In the genomic region with DNA sequence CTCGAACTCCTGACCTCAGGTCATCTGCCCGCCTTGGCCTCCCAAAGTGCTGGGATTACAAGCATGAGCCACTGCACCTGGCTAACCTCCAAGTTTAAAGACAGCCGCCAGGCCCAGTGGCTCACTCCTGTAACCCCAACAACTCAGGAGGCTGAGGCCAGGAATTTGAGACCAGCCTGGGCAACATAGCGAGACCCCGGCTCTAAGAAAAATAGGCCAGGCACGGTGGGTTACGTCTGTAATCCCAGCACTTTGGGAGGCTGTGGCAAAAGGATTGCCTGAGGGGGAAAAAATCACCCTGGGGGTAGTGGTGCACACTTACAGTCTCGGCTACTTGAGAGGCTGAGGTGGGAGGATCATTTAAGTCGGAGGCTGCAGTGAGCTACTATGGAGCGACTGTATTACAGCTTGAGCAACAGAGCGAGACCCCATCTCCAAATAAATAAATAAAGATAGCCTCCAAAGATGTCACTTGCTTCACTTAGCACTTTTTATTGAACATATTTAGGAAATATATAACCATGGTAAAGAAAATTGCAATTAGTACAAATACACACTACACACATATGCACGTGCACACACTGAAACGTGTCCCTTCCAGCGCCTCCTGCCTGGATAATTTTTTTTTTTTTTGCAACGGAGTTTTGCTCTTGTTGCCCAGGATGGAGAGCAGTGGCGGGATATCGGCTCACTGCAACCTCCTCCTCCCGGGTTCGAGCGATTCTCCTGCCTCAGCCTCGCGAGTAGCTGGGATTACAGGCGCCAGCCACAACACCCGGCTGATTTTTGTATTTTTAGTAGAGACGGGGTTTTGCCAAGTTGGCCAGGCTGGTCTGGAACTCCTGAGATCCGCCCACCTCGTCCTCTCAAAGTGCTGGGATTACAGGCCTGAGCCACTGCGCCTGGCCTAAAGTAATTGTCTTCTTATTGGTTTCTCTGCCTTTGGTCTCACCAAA, we compare ENCODE assay signal across 11 cellular contexts. TPM values are rescaled to one million over a fixed set of nuclear protein-coding genes. Genes with fewer than 3 reads are reported as not detected.
DNase-seq lines count a peak whose midpoint lies in the region; FAIRE-seq and TF ChIP-seq lines count a peak whose summit lies in the region.
"Had no signal": no experiment of that assay in that cellular context is flagged by ENCODE, and none has a peak within 500 bp of the region (broad histone marks: within the 10 kb centered on the region; RNA-seq: fewer than 3 reads in every experiment).

No MANE protein-coding gene starts in this region.

- H4K20me1 ChIP-seq in Loucy (ENCODE audit: insufficient read depth, low read length, poor library complexity, severe bottlenecking), result peaks cover 5% of the 10 kb centered on the region
- H4K20me1 ChIP-seq in astrocyte (ENCODE audit: insufficient read depth, low read length), result peaks cover 4% of the 10 kb centered on the region

- FAIRE-seq in astrocyte (lab: Jason Lieb, UNC), result no peak

- H3K36me3 Mint-ChIP-seq in Calu3 (ENCODE audit: insufficient read depth, unreplicated experiment) (peaks cover 30% of the 10 kb centered on the region), astrocyte (ENCODE audit: low read depth, unreplicated experiment) (peaks cover 18% of the 10 kb centered on the region)

- no peaks in the 10 kb centered on the region for H3K9me3 ChIP-seq in Loucy (ENCODE audit: insufficient read depth, low read depth, low read length)
- no peaks in the 10 kb centered on the region for H3K9me3 ChIP-seq in astrocyte (ENCODE audit: insufficient read depth, low read depth, low read length)
- peaks cover 0 to 1% of the 10 kb centered on the region in 2 donors for H3K9me3 ChIP-seq in neuronal stem cell (replicated peaks in 1 of 2; ENCODE audit: control insufficient read depth in 2 of 2, insufficient read depth in 1 of 2, low read depth in 1 of 2, low read length in 2 of 2)
- H3K9me3 ChIP-seq: heart right ventricle had no signal

- H2BK5ac ChIP-seq in neuronal stem cell (ENCODE audit: low read length), result no peak overlapping the region

- H2AFZ ChIP-seq in Loucy (ENCODE audit: low read length) (no peak overlapping the region), astrocyte (ENCODE audit: low read depth, low read length) (no peak overlapping the region), neuronal stem cell (ENCODE audit: low read length) (peak overlapping the region; percentile 99)

- no peak overlapping the region for H2AK5ac ChIP-seq in neuronal stem cell (ENCODE audit: low read depth, low read length)

- peak overlapping the region; percentile 79 for H3K4me3 ChIP-seq in Loucy (ENCODE audit: low read length, poor library complexity, severe bottlenecking)
- H3K4me3 ChIP-seq in astrocyte (ENCODE audit: insufficient read depth, low read depth, low read length), result no peak overlapping the region
- no peak overlapping the region for H3K4me3 ChIP-seq in neuronal stem cell (ENCODE audit: low read length in 2 of 2)

- H3K4me1 Mint-ChIP-seq in Calu3 (ENCODE audit: low read depth, unreplicated experiment) (peaks cover 23% of the 10 kb centered on the region), astrocyte (ENCODE audit: low read depth, unreplicated experiment) (peaks cover 5% of the 10 kb centered on the region)

- H3K4me3 Mint-ChIP-seq in Calu3 (ENCODE audit: low read depth, unreplicated experiment) (peak overlapping the region; percentile 64), astrocyte (ENCODE audit: unreplicated experiment) (peak overlapping the region; percentile 84)

- no peak overlapping the region for H2BK120ac ChIP-seq in neuronal stem cell (ENCODE audit: low read depth, low read length)

- intact Hi-C loops in Calu3 (cut with micrococcal nuclease; ENCODE audit: unreplicated experiment), result loop anchor here (5.0 kb wide), 1 partner anchor 41 kb away; no protein-coding TSS in a partner anchor

- no peak overlapping the region for H3K14ac ChIP-seq in neuronal stem cell (ENCODE audit: low read length)

- peaks cover 6% of the 10 kb centered on the region; the same call in 1 of the 2 replicates for H3K36me3 ChIP-seq in Loucy (ENCODE audit: insufficient read depth, low read length)
- H3K36me3 ChIP-seq in astrocyte (ENCODE audit: insufficient read depth, low read length), result no peaks in the 10 kb centered on the region
- H3K36me3 ChIP-seq in neuronal stem cell (replicated peaks in 1 of 2; ENCODE audit: control insufficient read depth in 2 of 2, insufficient read depth in 2 of 2, low read length in 2 of 2), result peaks cover 23 to 25% of the 10 kb centered on the region in 2 donors

- H2BK12ac ChIP-seq in neuronal stem cell (ENCODE audit: low read length), result no peak overlapping the region

- H3K27me3 ChIP-seq in Loucy (ENCODE audit: insufficient read depth, low read length, poor library complexity, severe bottlenecking) (no peaks in the 10 kb centered on the region), astrocyte (ENCODE audit: insufficient read depth, low read length) (no peaks in the 10 kb centered on the region), neuronal stem cell (ENCODE audit: control insufficient read depth in 3 of 3, insufficient read depth in 3 of 3, low read depth in 1 of 3, low read length in 3 of 3) (no peaks in the 10 kb centered on the region)
- H3K27me3 ChIP-seq: heart right ventricle had no signal

- H3K4me1 ChIP-seq in Loucy (ENCODE audit: insufficient read depth, low read length, poor library complexity, severe bottlenecking), result peaks cover 14% of the 10 kb centered on the region
- H3K4me1 ChIP-seq in astrocyte (ENCODE audit: insufficient read depth, low read length), result peaks cover 9% of the 10 kb centered on the region
- H3K4me1 ChIP-seq in neuronal stem cell (ENCODE audit: control insufficient read depth in 2 of 2, insufficient read depth in 1 of 2, low read depth in 1 of 2, low read length in 2 of 2), result peaks cover 0 to 7% of the 10 kb centered on the region in 2 donors

- peaks cover 29% of the 10 kb centered on the region for H3K79me2 ChIP-seq in Loucy (ENCODE audit: insufficient read depth, low read length)
- H3K79me2 ChIP-seq in astrocyte (ENCODE audit: insufficient read depth, low read length), result peaks cover 20% of the 10 kb centered on the region

- DNase-seq in Calu3, result no peak
- no peak for DNase-seq in astrocyte (ENCODE audit: low read depth)
- no peak for DNase-seq in neuronal stem cell (ENCODE audit: low spot score)
- DNase-seq in COLO829 (ENCODE audit: low spot score), result no peak
- DNase-seq in NCI-H1092 treated with DMSO at 0.1 percent for 48 hours (lab: John Stamatoyannopoulos, UW), result no peak
- DNase-seq in NK-92 (lab: John Stamatoyannopoulos, UW; ENCODE audit: unreplicated experiment), result no peak
- DNase-seq: activated B cell treated with CpG ODN at 0.5 μM for 24 hours; activated effector memory CD4-positive, alpha-beta T cell treated with anti-CD3 and anti-CD28 coated beads, Interleukin-2, amount 50 U/mL, for 16 hours; heart right ventricle had no signal

- H3K27ac Mint-ChIP-seq in Calu3 (ENCODE audit: unreplicated experiment), result no peak overlapping the region
- no peak overlapping the region for H3K27ac Mint-ChIP-seq in astrocyte (ENCODE audit: unreplicated experiment)

- no peak overlapping the region for H3K23ac ChIP-seq in neuronal stem cell (ENCODE audit: low read depth, low read length, poor library complexity)

- H3K27ac ChIP-seq in astrocyte (ENCODE audit: low read depth, low read length), result no peak overlapping the region
- H3K27ac ChIP-seq in neuronal stem cell (replicated peaks; ENCODE audit: low read length), result no peak overlapping the region

- H3K4me2 ChIP-seq in Loucy (ENCODE audit: low read depth, low read length, poor library complexity, severe bottlenecking), result peak overlapping the region; percentile 90
- no peak overlapping the region for H3K4me2 ChIP-seq in astrocyte (ENCODE audit: low read length)
- H3K4me2 ChIP-seq in neuronal stem cell (ENCODE audit: insufficient read depth, low read length, poor library complexity, severe bottlenecking), result no peak overlapping the region

- H3K9me3 Mint-ChIP-seq in Calu3 (ENCODE audit: low read depth, unreplicated experiment), result no peaks in the 10 kb centered on the region
- no peaks in the 10 kb centered on the region for H3K9me3 Mint-ChIP-seq in astrocyte (ENCODE audit: unreplicated experiment)
- H3K9me3 Mint-ChIP-seq: activated B cell treated with CpG ODN at 0.5 μM for 24 hours had no signal

- 0 out of 2 replicates have a peak, but pooled peaks cover 6% of the 10 kb centered on the region for H3F3A ChIP-seq in Loucy (ENCODE audit: low read depth)

- peaks cover 8% of the 10 kb centered on the region for H3K79me1 ChIP-seq in neuronal stem cell (ENCODE audit: low read depth, low read length)

- TF ChIP-seq CTCF in Calu3 (IDR thresholded peaks at IDR 0.05; ENCODE audit: unreplicated experiment) (no peak), Loucy (conservative IDR thresholded peaks at IDR 0.05; ENCODE audit: low read length) (no peak), astrocyte (IDR thresholded peaks at IDR 0.05; ENCODE audit: insufficient read depth, low read depth, low read length) (no peak)

- BruUV-seq in Calu3 (replicated peaks; lab: Mats Ljungman, UMichigan), result no TSS peak

- WGBS in neuronal stem cell (ENCODE audit: extremely low coverage in 2 of 2, insufficient read length in 2 of 2, insufficient replicate concordance in 1 of 2), 2 donors, result no CpG with 5 or more reads among the region's 28 CpGs

- H3K9ac ChIP-seq in Loucy (ENCODE audit: low read depth, low read length, poor library complexity, severe bottlenecking), result peak overlapping the region; percentile 95
- no peak overlapping the region for H3K9ac ChIP-seq in astrocyte (ENCODE audit: low read length)
- no peak overlapping the region for H3K9ac ChIP-seq in neuronal stem cell (ENCODE audit: low read depth, low read length, poor library complexity)

- no peak overlapping the region for H3K4ac ChIP-seq in neuronal stem cell (ENCODE audit: low read length)

- CTCF ChIA-PET in Calu3 (lab: Charles Lee), result interaction anchor here (0.7 kb wide), 1 partner anchor 16 kb away, joined by 3 read pairs; no protein-coding TSS in a partner anchor

- H4K91ac ChIP-seq in neuronal stem cell (ENCODE audit: low read depth, low read length, poor library complexity), result no peak overlapping the region

- H3K9me2 ChIP-seq in Loucy (replicated peaks; ENCODE audit: low read depth, low read length), result no peaks in the 10 kb centered on the region

- H4K8ac ChIP-seq in neuronal stem cell (ENCODE audit: low read depth, low read length), result no peak overlapping the region

- no peak overlapping the region for H3K18ac ChIP-seq in neuronal stem cell (ENCODE audit: low read length)

- H3K27me3 Mint-ChIP-seq in Calu3 (ENCODE audit: unreplicated experiment), result no peaks in the 10 kb centered on the region
- no peaks in the 10 kb centered on the region for H3K27me3 Mint-ChIP-seq in astrocyte (ENCODE audit: low read depth, unreplicated experiment)
- H3K27me3 Mint-ChIP-seq: activated B cell treated with CpG ODN at 0.5 μM for 24 hours had no signal

- H2BK15ac ChIP-seq in neuronal stem cell (ENCODE audit: low read length), result no peak overlapping the region

RNA-seq across cellular contexts. Expression of gene BCKDK, which starts 1.4 kb away (rescaled TPM):
- total RNA-seq in Calu3 (2022) (49.3 and 52.0 TPM in 2 replicates), astrocyte (44.9 and 47.7 TPM in 2 replicates)
- 33.0 TPM for polyA plus RNA-seq in neuronal stem cell (2013, experiment 1 of 2)
- 30.7 TPM for polyA plus RNA-seq in neuronal stem cell (2013, experiment 2 of 2)

RNA-seq across cellular contexts. Expression of gene KAT8, which starts 10.7 kb away (rescaled TPM):
- total RNA-seq in Calu3 (2022) (66.6 and 69.9 TPM in 2 replicates), astrocyte (27.3 and 33.5 TPM in 2 replicates)
- 52.1 TPM for polyA plus RNA-seq in neuronal stem cell (2013, experiment 1 of 2)
- polyA plus RNA-seq in neuronal stem cell (2013, experiment 2 of 2), result 52.7 TPM

RNA-seq across cellular contexts. Expression of gene VKORC1, which starts 12.2 kb away (rescaled TPM):
- total RNA-seq in Calu3 (2022) (80.1 and 86.8 TPM in 2 replicates), astrocyte (133 and 156 TPM in 2 replicates)
- polyA plus RNA-seq in neuronal stem cell (2013, experiment 1 of 2), result 92.1 TPM
- 93.7 TPM for polyA plus RNA-seq in neuronal stem cell (2013, experiment 2 of 2)

RNA-seq across cellular contexts. Expression of gene PRSS53, which starts 18.0 kb away (rescaled TPM):
- total RNA-seq in Calu3 (2022), result 4.6 and 7.0 TPM in 2 replicates
- total RNA-seq in astrocyte, result 3.4 and 7.1 TPM in 2 replicates
- polyA plus RNA-seq in neuronal stem cell (2013, experiment 1 of 2), result 1.6 TPM
- 1.9 TPM for polyA plus RNA-seq in neuronal stem cell (2013, experiment 2 of 2)

RNA-seq across cellular contexts. Expression of gene PRSS8, which starts 28.7 kb away (rescaled TPM):
- total RNA-seq in Calu3 (2022), result 108 and 138 TPM in 2 replicates
- 3.9 and 9.5 TPM in 2 replicates for total RNA-seq in astrocyte
- 4.4 TPM for polyA plus RNA-seq in neuronal stem cell (2013, experiment 1 of 2)
- 4.4 TPM for polyA plus RNA-seq in neuronal stem cell (2013, experiment 2 of 2)
- total RNA-seq: activated B cell treated with CpG ODN at 0.5 μM for 24 hours, temporal lobe had no signal
